Comparison of ENCODE assay signal across 8 cellular contexts in the genomic region with DNA sequence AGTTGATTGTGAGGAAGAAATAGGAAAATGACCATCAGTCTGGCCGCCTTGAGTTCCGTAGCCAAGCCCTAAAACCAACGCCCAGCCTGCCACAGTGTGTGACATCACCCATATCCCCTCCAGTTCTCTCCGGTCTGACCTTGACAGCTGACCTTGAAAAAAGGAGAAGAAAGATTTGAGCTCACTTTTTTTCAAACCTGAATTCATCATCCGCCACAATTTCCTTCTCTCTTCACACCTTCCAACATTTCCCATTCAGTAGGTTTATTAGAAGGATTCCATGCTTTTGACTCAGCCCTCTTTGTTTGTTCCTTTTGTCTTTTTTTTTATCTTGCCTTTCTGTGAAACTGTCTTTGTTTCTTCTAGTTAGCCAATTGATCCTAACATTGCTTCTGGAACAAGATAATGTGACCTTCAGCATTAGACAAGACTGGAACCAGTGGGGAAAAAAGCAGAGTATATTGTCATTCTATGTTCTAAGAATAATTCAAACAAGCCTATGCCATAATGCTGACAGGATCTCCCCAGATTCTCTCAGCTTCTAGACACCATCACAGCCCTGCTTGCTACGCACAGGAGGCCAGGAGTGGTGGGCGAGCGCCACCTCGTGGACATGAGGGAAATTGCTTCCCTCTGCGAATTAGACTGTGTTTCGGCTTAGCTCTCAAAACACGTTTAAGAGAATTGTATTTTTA.
DNase-seq lines count a peak whose midpoint lies in the region; ATAC-seq lines count a peak whose summit lies in the region.

No MANE protein-coding gene starts in this region.

- ATAC-seq in GM18511 (IDR thresholded peaks at IDR 0.05; ENCODE audit: unreplicated experiment), result peak; percentile 96
- peak; percentile 92 for ATAC-seq in HG02885 (IDR thresholded peaks at IDR 0.05; ENCODE audit: poor library complexity, unreplicated experiment)

- DNase-seq in AG08396 (ENCODE audit: low spot score) (peak; percentile 72), NCI-H1436 (lab: John Stamatoyannopoulos, UW) (peak; percentile 67), T-helper 2 cell (peak in 3 of 5 experiments; percentile 5 to 54 (median 25)), brain pericyte (ENCODE audit: low read depth, low spot score) (peak; percentile 12), iPS-NIHi7 (ENCODE audit: extremely low spot score) (peak; percentile 81)
- DNase-seq in stimulated activated CD4-positive, alpha-beta T cell treated with anti-CD3 and anti-CD28 coated beads, Interleukin-12 subunit alpha, Interleukin-12 subunit beta, amount 100 ng/mL, for 4 hours, result peak; percentile 35

Comparison
In these comparisons a context has a peak if more than half of its experiments do, and no peak if none do; other contexts are left out.
1. Peak in every context shown above with its lines: DNase-seq and ATAC-seq.
2. DNase-seq: peak in every context shown above with its lines; median percentile 81 in iPS-NIHi7; 72 in AG08396; 67 in NCI-H1436; 35 in stimulated activated CD4-positive, alpha-beta T cell treated with anti-CD3 and anti-CD28 coated beads, Interleukin-12 subunit alpha, Interleukin-12 subunit beta, amount 100 ng/mL, for 4 hours; 25 in T-helper 2 cell; 12 in brain pericyte.